ENCODE assay signal across 8 cellular contexts in the genomic region with DNA sequence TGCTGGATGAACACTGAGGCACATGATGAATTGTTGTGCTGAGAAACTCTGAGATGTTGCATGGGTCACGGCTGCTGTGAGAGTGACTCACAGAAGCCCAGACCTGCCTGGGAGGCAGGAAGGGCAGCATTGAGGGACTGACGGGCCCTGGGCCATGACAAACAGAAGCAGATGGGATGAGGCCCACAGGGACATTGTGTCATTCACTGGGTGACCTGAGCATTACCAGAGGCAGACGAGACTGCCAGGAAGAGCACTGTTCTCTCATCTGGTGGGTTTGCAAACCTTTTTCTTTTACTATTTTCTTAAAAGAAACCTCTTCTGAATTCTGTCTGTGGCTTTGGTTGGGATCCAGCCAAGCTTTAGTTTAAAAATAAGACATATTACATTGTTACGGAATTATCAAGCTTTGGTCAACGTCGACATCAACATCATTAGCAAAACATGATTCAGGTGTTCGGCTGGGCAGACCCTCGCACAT.
A peak's percentile ranks its signal among the peaks of the same experiment; 100 is the strongest.
DNase-seq lines count a peak whose midpoint lies in the region; ATAC-seq and TF ChIP-seq lines count a peak whose summit lies in the region.
"Had no signal": no experiment of that assay in that cellular context is flagged by ENCODE, and none has a peak within 500 bp of the region (broad histone marks: within the 10 kb centered on the region; RNA-seq: fewer than 3 reads in every experiment).

No MANE protein-coding gene starts in this region.

- in situ Hi-C loops in G401 (cut with HindIII; ENCODE audit: low sequenced_read_pairs), result no loop called here

- H3K9me3 ChIP-seq in adrenal gland (replicated peaks in 1 of 3) (no peaks in the 10 kb centered on the region), skeletal muscle satellite cell (replicated peaks; ENCODE audit: low read length) (no peaks in the 10 kb centered on the region)

- intact Hi-C loops in adrenal gland (cut with DNase I), result no loop called here
- intact Hi-C loops in left cardiac atrium (cut with DNase I), result no loop called here

- no peak overlapping the region for H3K4me3 ChIP-seq in adrenal gland
- no peak overlapping the region for H3K4me3 ChIP-seq in skeletal muscle satellite cell (ENCODE audit: low read length)

- no peaks in the 10 kb centered on the region for H3K27me3 ChIP-seq in adrenal gland
- H3K27me3 ChIP-seq in skeletal muscle satellite cell (ENCODE audit: control insufficient read depth, insufficient read depth, low read length), result no peaks in the 10 kb centered on the region

- H3K4me1 ChIP-seq in adrenal gland (replicated peaks in 1 of 2) (peaks cover 0 to 11% of the 10 kb centered on the region in 2 donors), skeletal muscle satellite cell (ENCODE audit: control insufficient read depth, insufficient read depth, low read length) (peaks cover 57% of the 10 kb centered on the region)

- peak; percentile 87 for DNase-seq in HK-2 (ENCODE audit: unreplicated experiment)
- DNase-seq in adrenal gland, result peak; percentile 79 to 94 (median 87)
- peak; percentile 75 for DNase-seq in left cardiac atrium
- DNase-seq in NOMO-1 (lab: John Stamatoyannopoulos, UW; ENCODE audit: unreplicated experiment in 2 of 2), result no peak
- DNase-seq in G401 (ENCODE audit: low spot score), result no peak
- no peak for DNase-seq in GM10266 (ENCODE audit: extremely low spot score)
- DNase-seq: T-helper 2 cell had no signal

- TF ChIP-seq CTCF in adrenal gland (IDR thresholded peaks at IDR 0.05) (no peak), GM10266 (IDR thresholded peaks at IDR 0.05; ENCODE audit: control insufficient read depth, insufficient read depth, low read depth, missing control alignments) (no peak)

- H3K27ac ChIP-seq in adrenal gland, result peak overlapping the region in 3 of 5 donors; percentile 40 to 70 (median 58)

- peak; percentile 50 to 96 for ATAC-seq in left cardiac atrium

- peak overlapping the region; percentile 29 for H3K4me2 ChIP-seq in skeletal muscle satellite cell (ENCODE audit: low read length)

- H3K36me3 ChIP-seq in adrenal gland (replicated peaks in 1 of 2) (no peaks in the 10 kb centered on the region), skeletal muscle satellite cell (ENCODE audit: insufficient read depth, low read length) (no peaks in the 10 kb centered on the region)

- H3K9ac ChIP-seq in skeletal muscle satellite cell (ENCODE audit: low read depth, low read length), result peak overlapping the region; percentile 79

- peak in 1 of 2 donors; percentile 30 for TF ChIP-seq POLR2A in adrenal gland (IDR thresholded peaks at IDR 0.05)

- 24 to 34% (median 28%) methylated on average over 7 to 8 of the region's 8 CpGs for WGBS in adrenal gland, 4 donors

Comparison
In these comparisons a context has a peak if more than half of its experiments do, and no peak if none do; other contexts are left out.
1. DNase-seq: peak in HK-2 (single experiment), adrenal gland (7 of 7) and left cardiac atrium (single experiment); none in NOMO-1 (0 of 2), G401 (single experiment) and GM10266 (single experiment).